Comparison of ENCODE assay signal across 23 cellular contexts in the genomic region with DNA sequence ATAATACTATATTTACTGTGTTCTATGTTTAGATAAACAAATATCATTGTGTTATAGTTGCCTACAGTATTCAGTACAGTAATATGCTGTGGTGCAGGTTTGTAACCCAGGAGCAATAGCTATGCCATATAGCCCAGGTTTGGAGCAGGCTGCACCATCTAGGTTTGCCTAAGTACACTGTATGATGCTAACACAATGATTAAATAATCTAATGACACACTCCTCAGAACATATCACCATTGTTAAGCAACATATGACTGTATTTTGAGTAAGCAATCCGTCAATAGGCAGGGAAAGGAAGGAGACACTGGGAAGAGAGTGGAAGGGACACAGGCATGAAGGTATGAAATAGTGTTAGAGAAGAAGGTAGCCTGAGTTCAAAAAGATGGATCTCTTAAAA.
"Had no signal": no experiment of that assay in that cellular context is flagged by ENCODE, and none has a peak within 500 bp of the region (broad histone marks: within the 10 kb centered on the region; RNA-seq: fewer than 3 reads in every experiment).

No MANE protein-coding gene starts in this region.

- H3K9me3 ChIP-seq: colonic mucosa, esophagus squamous epithelium, gastrocnemius medialis, heart right ventricle, left lung had no signal

- H3K36me3 ChIP-seq: colonic mucosa, esophagus squamous epithelium, gastrocnemius medialis, heart right ventricle, left lung had no signal

- ATAC-seq: effector memory CD8-positive, alpha-beta T cell; gastrocnemius medialis; heart right ventricle; left cardiac atrium; left lung; left ventricle myocardium superior had no signal

- DNase-seq: colonic mucosa; cortex of kidney; effector CD8-positive, alpha-beta T cell; effector memory CD8-positive, alpha-beta T cell; endodermal cell; esophagus squamous epithelium; foreskin fibroblast; foreskin melanocyte; gastrocnemius medialis; glutamatergic neuron; head of caudate nucleus; heart right ventricle; hippocampal formation; left cardiac atrium; left lung; left ventricle myocardium superior; mammary epithelial cell; mesendoderm; midbrain had no signal

- H3K4me1 ChIP-seq: colonic mucosa, esophagus squamous epithelium, gastrocnemius medialis, heart right ventricle, left lung had no signal

- H3K4me3 ChIP-seq: colonic mucosa, esophagus squamous epithelium, gastrocnemius medialis, heart right ventricle, left lung, lung had no signal

- H3K27me3 ChIP-seq: colonic mucosa, esophagus squamous epithelium, gastrocnemius medialis, heart right ventricle, left lung had no signal

- FAIRE-seq: endometrium, islet of Langerhans, keratinocyte had no signal

- H3K27ac ChIP-seq: colonic mucosa, esophagus squamous epithelium, gastrocnemius medialis, heart right ventricle, left lung had no signal
